Comparison of ENCODE assay signal across 21 cellular contexts in the genomic region with DNA sequence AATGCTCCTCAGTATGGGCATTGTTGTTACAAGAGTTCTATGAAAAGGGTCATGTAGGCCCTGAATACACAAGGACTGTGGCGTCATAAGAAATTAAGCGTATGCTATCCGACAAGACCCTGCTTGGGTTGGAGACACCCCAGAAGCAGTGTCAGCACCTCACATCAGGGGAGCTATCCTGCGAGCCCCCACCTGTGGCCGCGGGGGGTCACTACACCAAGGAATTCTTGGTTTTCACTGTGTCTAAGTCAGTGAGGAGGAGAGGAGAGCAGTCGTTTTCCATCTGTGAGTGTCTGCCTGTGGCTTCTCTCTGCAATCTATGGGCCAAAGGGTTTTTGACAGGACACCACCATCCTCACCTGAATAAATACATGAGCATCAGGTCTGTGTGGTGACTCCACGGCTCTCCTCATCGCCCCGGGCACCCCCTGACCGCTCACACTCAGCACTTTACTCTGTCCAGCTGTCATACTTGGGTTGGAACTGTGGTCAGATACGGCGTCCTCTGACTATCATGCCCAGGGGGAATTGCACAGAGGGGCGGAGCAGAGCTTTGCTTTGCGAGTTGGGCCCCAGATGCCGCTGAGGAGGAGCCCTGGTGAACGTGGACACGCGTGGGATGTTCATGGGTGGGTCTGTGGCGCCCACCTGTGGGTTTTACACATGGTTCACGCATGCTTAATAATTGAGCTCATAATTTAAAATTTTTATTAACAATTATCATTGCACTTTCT.
DNase-seq lines count a peak whose midpoint lies in the region; ATAC-seq and TF ChIP-seq lines count a peak whose summit lies in the region.
"Had no signal": no experiment of that assay in that cellular context is flagged by ENCODE, and none has a peak within 500 bp of the region (broad histone marks: within the 10 kb centered on the region; RNA-seq: fewer than 3 reads in every experiment).

No MANE protein-coding gene starts in this region.

- DNase-seq in H9 = no peak
- DNase-seq in endodermal cell = peak; percentile 62
- DNase-seq in spleen = peak; percentile 51
- no peak for DNase-seq in NCI-H2107 (lab: John Stamatoyannopoulos, UW)
- DNase-seq in activated CD4-positive, alpha-beta T cell treated with anti-CD3 and anti-CD28 coated beads, Interleukin-2, amount 50 U/mL, for 4 hours = no peak
- DNase-seq: ACHN; CD8-positive, alpha-beta memory T cell; GOT3; NCI-H1092 treated with DMSO at 0.1 percent for 48 hours; NCI-H1436 treated with DMSO at 0.1 percent for 48 hours; NCI-H2029; NCI-H2171; NCI-H345; NCI-H524; NCI-H774; OCI-M1; Right ventricle myocardium superior had no signal

- H3K9me3 ChIP-seq in H9 (ENCODE audit: control insufficient read depth, low read depth, low read length) (no peaks in the 10 kb centered on the region), OCI-LY1 (ENCODE audit: low read length) (no peaks in the 10 kb centered on the region), endodermal cell (ENCODE audit: control insufficient read depth, low read length) (no peaks in the 10 kb centered on the region), spleen (peaks cover 0 to 8% (median 0%) of the 10 kb centered on the region in 8 donors)

- intact Hi-C loops in spleen (cut with DNase I; ENCODE audit: low total_unique reads) = no loop called here

- H2BK12ac ChIP-seq in H9 (ENCODE audit: insufficient read length, low read depth, low read length) = no peak overlapping the region

- H3K27ac ChIP-seq in H9 (ENCODE audit: insufficient read length, low read depth, low read length) (no peak overlapping the region), OCI-LY1 (ENCODE audit: low read depth, low read length, poor library complexity, severe bottlenecking) (no peak overlapping the region), endodermal cell (ENCODE audit: low read depth, low read length) (no peak overlapping the region), spleen (no peak overlapping the region)
- H3K27ac ChIP-seq: BLaER1 treated with 17β-estradiol and CSF1 and Interleukin-3, amounts not matched to agents 10 nM and 100 nM had no signal

- H4K20me1 ChIP-seq in H9 (ENCODE audit: control insufficient read depth, insufficient read depth, insufficient read length) = no peaks in the 10 kb centered on the region
- H4K20me1 ChIP-seq in OCI-LY1 (ENCODE audit: insufficient read depth, low read length) = no peaks in the 10 kb centered on the region
- H4K20me1 ChIP-seq: BLaER1 treated with 17β-estradiol and CSF1 and Interleukin-3, amounts not matched to agents 10 nM and 100 nM had no signal

- H4K8ac ChIP-seq in H9 (replicated peaks; ENCODE audit: insufficient read length, low read depth, low read length) = no peak overlapping the region

- H2BK5ac ChIP-seq in H9 (ENCODE audit: insufficient read length, low read length) = no peak overlapping the region

- no peaks in the 10 kb centered on the region for H3K23me2 ChIP-seq in H9 (ENCODE audit: insufficient read length, low read depth, low read length, poor library complexity, severe bottlenecking)

- H3K4ac ChIP-seq in H9 (ENCODE audit: low read depth, low read length) = no peak overlapping the region

- H3K27me3 Mint-ChIP-seq in H9 (ENCODE audit: low read depth) (no peaks in the 10 kb centered on the region; the same call in 1 of the 2 replicates), endodermal cell (ENCODE audit: insufficient read depth) (no peaks in the 10 kb centered on the region)
- H3K27me3 Mint-ChIP-seq: CD8-positive, alpha-beta memory T cell had no signal

- no peak overlapping the region for H3T11ph ChIP-seq in H9 (ENCODE audit: low read length)

- no peak overlapping the region for H3K18ac ChIP-seq in H9 (ENCODE audit: insufficient read length, low read depth, low read length)

- WGBS in H9 (ENCODE audit: extremely low coverage, insufficient read length, low lambda C conversion rate) = no CpG with 5 or more reads among the region's 21 CpGs
- WGBS in endodermal cell (ENCODE audit: insufficient coverage in 1 of 2, insufficient read length in 1 of 2), 2 experiments = 96 to 97% methylated on average over 11 to 21 of the region's 21 CpGs
- WGBS in spleen, 5 donors = 84 to 92% (median 85%) methylated on average over 19 to 21 of the region's 21 CpGs

- H2AFZ ChIP-seq in H9 (ENCODE audit: low read length) (no peak overlapping the region), OCI-LY1 (ENCODE audit: low read length) (no peak overlapping the region)

- H3K9me3 Mint-ChIP-seq in H9 (peaks cover 6 to 14% of the 10 kb centered on the region in 2 experiments), endodermal cell (peaks cover 8% of the 10 kb centered on the region)
- H3K9me3 Mint-ChIP-seq: T-helper 1 cell treated with Interleukin-12 subunit alpha and Interleukin-12 subunit beta and Interleukin-4 antibody, amounts not matched to agents 30 μg/mL and 1 μg/mL, for 36 hours had no signal

- H3K4me3 ChIP-seq in OCI-LY1 (ENCODE audit: low read depth, low read length, poor library complexity, severe bottlenecking) = no peak overlapping the region
- no peak overlapping the region for H3K4me3 ChIP-seq in endodermal cell (ENCODE audit: low read length)
- H3K4me3 ChIP-seq in spleen = no peak overlapping the region
- H3K4me3 ChIP-seq: BLaER1 treated with 17β-estradiol and CSF1 and Interleukin-3, amounts not matched to agents 10 nM and 100 nM had no signal

- H2AK5ac ChIP-seq in H9 (ENCODE audit: insufficient read length, low read length) = no peak overlapping the region

- TF ChIP-seq CTCF in H9 (conservative IDR thresholded peaks at IDR 0.05) (peak; percentile 38; the same call in 2 of the 3 replicates), OCI-LY1 (IDR thresholded peaks at IDR 0.05; ENCODE audit: low read length) (peak; percentile 10; the same call in 1 of the 2 replicates), endodermal cell (conservative IDR thresholded peaks at IDR 0.05) (peak; percentile 56), spleen (IDR thresholded peaks at IDR 0.05 in 8 of 11, conservative IDR thresholded peaks at IDR 0.05 in 3 of 11) (no peak)

- H3F3A ChIP-seq in OCI-LY1 (ENCODE audit: insufficient read depth, low read length) = no peaks in the 10 kb centered on the region

- H3K4me1 Mint-ChIP-seq in H9 (peaks cover 0 to 6% of the 10 kb centered on the region in 2 experiments; a peak in 2 of 4 replicates), endodermal cell (peaks cover 27% of the 10 kb centered on the region)
- H3K4me1 Mint-ChIP-seq: CD8-positive, alpha-beta memory T cell had no signal

- no peaks in the 10 kb centered on the region for H3K27me3 ChIP-seq in H9 (ENCODE audit: insufficient read depth, low read length)
- H3K27me3 ChIP-seq in OCI-LY1 (ENCODE audit: insufficient read depth, low read length) = no peaks in the 10 kb centered on the region
- H3K27me3 ChIP-seq in endodermal cell (ENCODE audit: control insufficient read depth, insufficient read depth, low read length, poor library complexity, severe bottlenecking) = no peaks in the 10 kb centered on the region
- no peaks in the 10 kb centered on the region for H3K27me3 ChIP-seq in spleen (replicated peaks in 1 of 7)
- H3K27me3 ChIP-seq: BLaER1 treated with 17β-estradiol and CSF1 and Interleukin-3, amounts not matched to agents 10 nM and 100 nM had no signal

- H2BK15ac ChIP-seq in H9 (ENCODE audit: low read depth, low read length) = no peak overlapping the region

- H2BK20ac ChIP-seq in H9 (ENCODE audit: low read depth, low read length, poor library complexity, severe bottlenecking) = no peak overlapping the region

- no peak overlapping the region for H4K5ac ChIP-seq in H9 (ENCODE audit: insufficient read length, low read depth, low read length)

- H3K56ac ChIP-seq in H9 (ENCODE audit: insufficient read length, low read depth, low read length) = no peak overlapping the region

- H3K9ac ChIP-seq in H9 (ENCODE audit: extremely low read depth, insufficient read length, low read length) (no peak overlapping the region), OCI-LY1 (ENCODE audit: low read length) (no peak overlapping the region), endodermal cell (ENCODE audit: extremely low read depth, low read length, poor library complexity, severe bottlenecking) (no peak overlapping the region)
- H3K9ac ChIP-seq: BLaER1 treated with 17β-estradiol and CSF1 and Interleukin-3, amounts not matched to agents 10 nM and 100 nM had no signal

- H3K4me3 Mint-ChIP-seq in H9 (no peak overlapping the region), endodermal cell (no peak overlapping the region)
- H3K4me3 Mint-ChIP-seq: CD8-positive, alpha-beta memory T cell; T-helper 1 cell treated with Interleukin-12 subunit alpha and Interleukin-12 subunit beta and Interleukin-4 antibody, amounts not matched to agents 30 μg/mL and 1 μg/mL, for 36 hours had no signal

- no peak overlapping the region for H3K23ac ChIP-seq in H9 (ENCODE audit: insufficient read length, low read depth, low read length)

- no peaks in the 10 kb centered on the region for H3K79me2 ChIP-seq in H9 (ENCODE audit: insufficient read depth, low read length)
- no peaks in the 10 kb centered on the region for H3K79me2 ChIP-seq in OCI-LY1 (ENCODE audit: insufficient read depth, low read length)

- no peak overlapping the region for H2BK120ac ChIP-seq in H9 (ENCODE audit: low read depth, low read length, poor library complexity, severe bottlenecking)

- H3K14ac ChIP-seq in H9 (ENCODE audit: insufficient read depth, low read length) = no peak overlapping the region

- H3K9me2 ChIP-seq in OCI-LY1 (ENCODE audit: low read depth, low read length) = no peaks in the 10 kb centered on the region

- H3K4me1 ChIP-seq in H9 (ENCODE audit: insufficient read depth, low read length) (no peaks in the 10 kb centered on the region), OCI-LY1 (ENCODE audit: insufficient read depth, low read length, severe bottlenecking) (no peaks in the 10 kb centered on the region), endodermal cell (ENCODE audit: control insufficient read depth, insufficient read depth, low read length) (peaks cover 13% of the 10 kb centered on the region), spleen (no peaks in the 10 kb centered on the region)

- no peak overlapping the region for H3K4me2 ChIP-seq in H9 (ENCODE audit: insufficient read depth, insufficient read length, low read length)
- H3K4me2 ChIP-seq in OCI-LY1 (ENCODE audit: low read length) = no peak overlapping the region

- peaks cover 2 to 15% (median 4%) of the 10 kb centered on the region in 3 experiments; a peak in 5 of 7 replicates for H3K36me3 Mint-ChIP-seq in H9 (ENCODE audit: insufficient read depth in 1 of 3, low read depth in 3 of 3)
- no peaks in the 10 kb centered on the region for H3K36me3 Mint-ChIP-seq in endodermal cell (ENCODE audit: low read depth)
- H3K36me3 Mint-ChIP-seq: CD8-positive, alpha-beta memory T cell had no signal

- TF ChIP-seq POLR2A in spleen (IDR thresholded peaks at IDR 0.05) = no peak

- no peak overlapping the region for H4K91ac ChIP-seq in H9 (ENCODE audit: insufficient read length, low read depth, low read length)

- ATAC-seq in GM19035 (IDR thresholded peaks at IDR 0.05; ENCODE audit: unreplicated experiment) = no peak

- no peaks in the 10 kb centered on the region for H3K79me1 ChIP-seq in H9 (ENCODE audit: insufficient read depth, low read depth, low read length, poor library complexity, severe bottlenecking)

- H3K36me3 ChIP-seq in OCI-LY1 (ENCODE audit: insufficient read depth, low read length) (no peaks in the 10 kb centered on the region), endodermal cell (ENCODE audit: control insufficient read depth, insufficient read depth, low read length) (no peaks in the 10 kb centered on the region), spleen (no peaks in the 10 kb centered on the region)
- H3K36me3 ChIP-seq: BLaER1 treated with 17β-estradiol and CSF1 and Interleukin-3, amounts not matched to agents 10 nM and 100 nM had no signal

- H3K27ac Mint-ChIP-seq in H9 (no peak overlapping the region; a peak in 1 of 7 replicates), endodermal cell (no peak overlapping the region)
- H3K27ac Mint-ChIP-seq: CD8-positive, alpha-beta memory T cell; T-helper 1 cell treated with Interleukin-12 subunit alpha and Interleukin-12 subunit beta and Interleukin-4 antibody, amounts not matched to agents 30 μg/mL and 1 μg/mL, for 36 hours had no signal

Comparison
In these comparisons a context has a peak if more than half of its experiments do, and no peak if none do; other contexts are left out.
1. DNase-seq: peak in endodermal cell (single experiment) and spleen (single experiment); none in H9 (single experiment), NCI-H2107 (single experiment) and activated CD4-positive, alpha-beta T cell treated with anti-CD3 and anti-CD28 coated beads, Interleukin-2, amount 50 U/mL, for 4 hours (0 of 2).
2. CTCF ChIP-seq: peak in H9 (single experiment), OCI-LY1 (single experiment) and endodermal cell (single experiment); none in spleen (0 of 11).